Comparison of ENCODE assay signal across 8 cellular contexts in genomic region chr1:113783254-113784103, GRCh38. TPM values are rescaled to one million over a fixed set of nuclear protein-coding genes. Genes with fewer than 3 reads are reported as not detected.
DNase-seq lines count a peak whose midpoint lies in the region; ATAC-seq lines count a peak whose summit lies in the region.

No MANE protein-coding gene starts in this region.

- H3K36me3 ChIP-seq in CD4-positive, alpha-beta memory T cell (ENCODE audit: insufficient read depth, low read length), result no peaks in the 10 kb centered on the region

- H3K4me1 Mint-ChIP-seq in CD4-positive, alpha-beta memory T cell, result peaks cover 30 to 47% (median 38%) of the 10 kb centered on the region in 4 donors
- H3K4me1 Mint-ChIP-seq in T-helper 2 cell treated with Interferon-gamma antibody and Interleukin-4, amounts not matched to agents 5 μg/mL and 100 μg/mL, for 36 hours (ENCODE audit: low read depth), result peaks cover 53% of the 10 kb centered on the region
- H3K4me1 Mint-ChIP-seq in effector memory CD8-positive, alpha-beta T cell (ENCODE audit: low read depth in 2 of 2), result peaks cover 40 to 57% of the 10 kb centered on the region in 2 donors

- peak overlapping the region in 2 of 7 donors; percentile 77 to 93 for H3K27ac Mint-ChIP-seq in CD4-positive, alpha-beta memory T cell
- peak overlapping the region; percentile 98 for H3K27ac Mint-ChIP-seq in T-helper 2 cell treated with Interferon-gamma antibody and Interleukin-4, amounts not matched to agents 5 μg/mL and 100 μg/mL, for 36 hours
- peak overlapping the region; percentile 91 to 96 for H3K27ac Mint-ChIP-seq in effector memory CD8-positive, alpha-beta T cell

- peak overlapping the region; percentile 48 for H3K27ac ChIP-seq in CD4-positive, alpha-beta memory T cell (ENCODE audit: low read depth, low read length)

- H3K4me3 ChIP-seq in CD4-positive, alpha-beta memory T cell (ENCODE audit: low read length in 2 of 2), result peak overlapping the region in 1 of 2 donors; percentile 14

- H3K4me3 Mint-ChIP-seq in CD4-positive, alpha-beta memory T cell, result peak overlapping the region in 7 of 8 donors; percentile 44 to 89 (median 72)
- H3K4me3 Mint-ChIP-seq in T-helper 2 cell treated with Interferon-gamma antibody and Interleukin-4, amounts not matched to agents 5 μg/mL and 100 μg/mL, for 36 hours, result peak overlapping the region; percentile 84
- peak overlapping the region; percentile 71 to 75 for H3K4me3 Mint-ChIP-seq in effector memory CD8-positive, alpha-beta T cell

- intact Hi-C loops in CD4-positive, alpha-beta memory T cell (cut with micrococcal nuclease), result loop anchor here (1.0 kb wide), 1 partner anchor 29 kb away; the partner anchor contains the start of gene RSBN1

- CTCF ChIA-PET in CD4-positive, alpha-beta memory T cell (lab: Charles Lee; ENCODE audit: partially characterized antibody), result interaction anchor here (0.7 to 1.3 kb wide), 3 partner anchors 9 to 828 kb away, joined by 3 to 5 read pairs (median 3); partner anchors contain the start of genes RSBN1 and SLC16A1

- no peaks in the 10 kb centered on the region for H3K27me3 Mint-ChIP-seq in CD4-positive, alpha-beta memory T cell
- no peaks in the 10 kb centered on the region for H3K27me3 Mint-ChIP-seq in T-helper 2 cell treated with Interferon-gamma antibody and Interleukin-4, amounts not matched to agents 5 μg/mL and 100 μg/mL, for 36 hours (ENCODE audit: low read depth)
- H3K27me3 Mint-ChIP-seq in effector memory CD8-positive, alpha-beta T cell, result no peaks in the 10 kb centered on the region

- ATAC-seq in GM19438 (IDR thresholded peaks at IDR 0.05; ENCODE audit: low read depth, unreplicated experiment) (peak; percentile 70), HG03439 (IDR thresholded peaks at IDR 0.05; ENCODE audit: unreplicated experiment) (peak; percentile 57)
- peak; percentile 91 for ATAC-seq in effector memory CD8-positive, alpha-beta T cell (replicated peaks)

- POLR2A ChIA-PET in CD4-positive, alpha-beta memory T cell (lab: Charles Lee; ENCODE audit: partially characterized antibody), result interaction anchor here (0.6 to 4.0 kb wide), 8 partner anchors 9 to 146 kb away, joined by 3 to 57 read pairs (median 6); partner anchors contain the start of genes HIPK1, PHTF1 and RSBN1

- no peaks in the 10 kb centered on the region for H3K27me3 ChIP-seq in CD4-positive, alpha-beta memory T cell (ENCODE audit: insufficient read depth, low read length)

- peaks cover 3 to 5% of the 10 kb centered on the region in 2 donors for H3K36me3 Mint-ChIP-seq in CD4-positive, alpha-beta memory T cell
- peaks cover 34% of the 10 kb centered on the region for H3K36me3 Mint-ChIP-seq in T-helper 2 cell treated with Interferon-gamma antibody and Interleukin-4, amounts not matched to agents 5 μg/mL and 100 μg/mL, for 36 hours (ENCODE audit: low read depth)
- H3K36me3 Mint-ChIP-seq in effector memory CD8-positive, alpha-beta T cell (ENCODE audit: insufficient read depth), result peaks cover 13% of the 10 kb centered on the region

- H3K9me3 ChIP-seq in CD4-positive, alpha-beta memory T cell (ENCODE audit: control insufficient read depth in 1 of 2, low read length in 2 of 2), result no peaks in the 10 kb centered on the region

- H3K4me1 ChIP-seq in CD4-positive, alpha-beta memory T cell (ENCODE audit: insufficient read depth, low read length), result peaks cover 100% of the 10 kb centered on the region

- DNase-seq in CD4-positive, alpha-beta memory T cell, result peak; percentile 66 to 84 (median 73)
- peak; percentile 32 for DNase-seq in T-helper 2 cell treated with Interferon-gamma antibody and Interleukin-4, amounts not matched to agents 5 μg/mL and 100 μg/mL, for 36 hours (ENCODE audit: low spot score)
- DNase-seq in effector memory CD8-positive, alpha-beta T cell, result peak; percentile 42 to 49 (median 45)
- DNase-seq in putamen (ENCODE audit: low spot score) (peak; percentile 23), NCI-H2029 (lab: John Stamatoyannopoulos, UW) (no peak), iPS-NIHi7 (ENCODE audit: extremely low spot score) (no peak)

- H3K9me3 Mint-ChIP-seq in CD4-positive, alpha-beta memory T cell, result no peaks in the 10 kb centered on the region
- H3K9me3 Mint-ChIP-seq in T-helper 2 cell treated with Interferon-gamma antibody and Interleukin-4, amounts not matched to agents 5 μg/mL and 100 μg/mL, for 36 hours, result peaks cover 3% of the 10 kb centered on the region
- H3K9me3 Mint-ChIP-seq in effector memory CD8-positive, alpha-beta T cell, result peaks cover 0 to 2% of the 10 kb centered on the region in 2 donors

RNA-seq across cellular contexts. Expression of gene PHTF1, which starts 24.2 kb away (rescaled TPM):
- 1 to 10 TPM; 8.7 to 9.8 TPM for total RNA-seq in CD4-positive, alpha-beta memory T cell
- 1 to 10 TPM; 7.2 to 9.5 TPM for polyA plus RNA-seq in CD4-positive, alpha-beta memory T cell

RNA-seq across cellular contexts. Expression of gene RSBN1, which starts 28.8 kb away (rescaled TPM):
- total RNA-seq in CD4-positive, alpha-beta memory T cell, result 10 to 100 TPM; 58.7 to 60.2 TPM
- polyA plus RNA-seq in CD4-positive, alpha-beta memory T cell, result 10 to 100 TPM; 41.1 to 52.0 TPM

Comparison
In these comparisons a context has a peak if more than half of its experiments do, and no peak if none do; other contexts are left out.
1. DNase-seq: peak in CD4-positive, alpha-beta memory T cell (5 of 5), T-helper 2 cell treated with Interferon-gamma antibody and Interleukin-4, amounts not matched to agents 5 μg/mL and 100 μg/mL, for 36 hours (single experiment), effector memory CD8-positive, alpha-beta T cell (3 of 3) and putamen (single experiment); none in NCI-H2029 (single experiment) and iPS-NIHi7 (single experiment).
2. Peak in every context shown above with its lines, with median percentiles within 50 percentile points of each other: H3K4me3 Mint-ChIP-seq and ATAC-seq.